Comparison of ENCODE assay signal across 8 cellular contexts in the genomic region with DNA sequence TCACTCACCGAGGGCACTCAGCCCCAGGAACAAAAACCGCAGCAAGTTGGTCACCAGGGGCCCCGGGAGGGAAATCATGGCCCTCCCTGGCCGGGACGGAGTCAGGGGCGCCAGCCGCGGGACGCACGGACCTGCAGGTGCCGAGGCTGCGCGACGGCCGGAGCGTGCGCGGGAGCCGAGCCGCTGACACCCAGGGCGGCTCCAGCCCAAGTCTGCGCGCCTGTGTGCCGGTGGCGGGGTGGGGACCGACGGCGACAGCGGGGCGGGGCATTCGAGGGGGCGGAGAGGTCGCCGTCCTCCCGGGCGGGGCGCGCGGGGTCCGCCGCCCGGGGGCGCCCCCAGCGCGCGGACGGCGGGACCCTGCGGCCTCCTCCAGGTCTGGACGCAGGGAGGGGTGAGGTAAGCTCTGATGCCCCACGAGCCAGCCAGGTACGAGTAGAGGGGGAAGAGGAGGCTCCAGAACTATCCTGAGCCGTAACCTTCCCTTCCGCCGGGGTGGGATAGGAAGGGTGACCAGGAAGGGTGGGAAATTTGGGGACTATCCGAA. TPM values are rescaled to one million over a fixed set of nuclear protein-coding genes. Genes with fewer than 3 reads are reported as not detected.
DNase-seq lines count a peak whose midpoint lies in the region; ATAC-seq, FAIRE-seq and TF ChIP-seq lines count a peak whose summit lies in the region.

A gene with protein sequence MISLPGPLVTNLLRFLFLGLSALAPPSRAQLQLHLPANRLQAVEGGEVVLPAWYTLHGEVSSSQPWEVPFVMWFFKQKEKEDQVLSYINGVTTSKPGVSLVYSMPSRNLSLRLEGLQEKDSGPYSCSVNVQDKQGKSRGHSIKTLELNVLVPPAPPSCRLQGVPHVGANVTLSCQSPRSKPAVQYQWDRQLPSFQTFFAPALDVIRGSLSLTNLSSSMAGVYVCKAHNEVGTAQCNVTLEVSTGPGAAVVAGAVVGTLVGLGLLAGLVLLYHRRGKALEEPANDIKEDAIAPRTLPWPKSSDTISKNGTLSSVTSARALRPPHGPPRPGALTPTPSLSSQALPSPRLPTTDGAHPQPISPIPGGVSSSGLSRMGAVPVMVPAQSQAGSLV (minus strand): TSS at position 214 of the 547 bp plus-strand sequence. CDS start 136 bp downstream, at position 78.

- no peaks in the 10 kb centered on the region for H3K9me3 ChIP-seq in GM12878 (replicated peaks; ENCODE audit: control insufficient read depth, insufficient read depth, low read length)

- no TSS peak for BruUV-seq in GM12878 (replicated peaks; lab: Mats Ljungman, UMichigan)

- TF ChIP-seq POLR2A in GM12878 (IDR thresholded peaks at IDR 0.05; ENCODE audit: low read depth, low read length) = peak; percentile 97

- peak within 1 kb of the TSS; percentile 83 for H3K4me3 ChIP-seq in GM12878

- in situ Hi-C loops in GM12878 (cut with MboI) = loop anchor here (5.0 kb wide), 1 partner anchor 90 kb away; a partner anchor contains a TSS

- WGBS in GM12878 (ENCODE audit: insufficient coverage, insufficient replicate concordance, low lambda C conversion rate, missing lambda C conversion rate) = 1% methylated on average over 18 of the region's 56 CpGs

- no peaks in the 10 kb centered on the region for H4K20me1 ChIP-seq in GM12878 (ENCODE audit: control insufficient read depth, insufficient read depth)

- SMC1A ChIA-PET in GM12878 (lab: Charles Lee; ENCODE audit: uncharacterized antibody, unreplicated experiment) = interaction anchor here (0.6 to 8.8 kb wide), 11 partner anchors 15 to 192 kb away, joined by 3 to 93 read pairs (median 8); a partner anchor contains a TSS

- ATAC-seq in HG03097 (IDR thresholded peaks at IDR 0.05; ENCODE audit: low FRiP score, unreplicated experiment) (peak; percentile 42), GM12878 (peak; percentile 75)

- POLR2A ChIA-PET in GM12878 (lab: Charles Lee) = interaction anchor here (1.0 to 2.3 kb wide), 4 partner anchors 16 to 92 kb away, joined by 3 to 12 read pairs (median 6); no protein-coding TSS in a partner anchor

- peak; percentile 27; the same call in 1 of the 2 replicates for TF ChIP-seq RAD21 in GM12878 (IDR thresholded peaks at IDR 0.05; ENCODE audit: insufficient read depth, low read depth, low read length)

- TF ChIP-seq CTCF in GM12878 (IDR thresholded peaks at IDR 0.05 in 2 of 3, conservative IDR thresholded peaks at IDR 0.05 in 1 of 3; ENCODE audit: control insufficient read depth in 2 of 3, extremely low read depth in 1 of 3, insufficient read depth in 1 of 3, low read depth in 3 of 3, low read length in 3 of 3) = no peak; a peak in 1 of 6 replicates

- RAD21 ChIA-PET in GM12878 (lab: Charles Lee; ENCODE audit: unreplicated experiment) = interaction anchor here (0.7 to 5.8 kb wide), 9 partner anchors 9 to 118 kb away, joined by 3 to 67 read pairs (median 13); a partner anchor contains a TSS

- peak within 1 kb of the TSS; percentile 87 for H3K9ac ChIP-seq in GM12878 (ENCODE audit: control insufficient read depth, insufficient read depth, low read length)

- H3K4me2 ChIP-seq in GM12878 (ENCODE audit: control insufficient read depth, insufficient read depth) = peak within 1 kb of the TSS; percentile 98

- no peak for TF ChIP-seq EP300 in GM12878 (IDR thresholded peaks at IDR 0.05; ENCODE audit: borderline replicate concordance in 1 of 2, control insufficient read depth in 1 of 2, low read depth in 2 of 2, low read length in 2 of 2)

- intact Hi-C loops in GM12878 (cut with micrococcal nuclease; ENCODE audit: unreplicated experiment) = loop anchor here (2.0 kb wide), 1 partner anchor 37 kb away; no protein-coding TSS in a partner anchor

- DNase-seq in SKM-1 treated with dmso at 0.1 percent for 144 hours (lab: John Stamatoyannopoulos, UW; ENCODE audit: unreplicated experiment) = peak; percentile 29
- DNase-seq in SKM-1 (lab: John Stamatoyannopoulos, UW; ENCODE audit: unreplicated experiment) = no peak
- peak; percentile 57 for DNase-seq in SW480 (ENCODE audit: low spot score)
- no peak for DNase-seq in GM12878 (ENCODE audit: low read depth, low spot score)
- peak; percentile 71 for DNase-seq in islet precursor cell
- DNase-seq in stimulated activated CD4-positive, alpha-beta T cell treated with anti-CD3 and anti-CD28 coated beads, Interleukin-1b, Interleukin-23, amount 100 ng/mL, for 48 hours = peak; percentile 51
- DNase-seq in medulla oblongata (ENCODE audit: extremely low spot score) = no peak

- H3K79me2 ChIP-seq in GM12878 (ENCODE audit: control insufficient read depth, insufficient read depth, low read length) = peaks cover 46% of the 10 kb centered on the region

- H3K36me3 ChIP-seq in GM12878 (ENCODE audit: control insufficient read depth in 2 of 2, insufficient read depth in 2 of 2, low read length in 1 of 2) = no peaks in the 10 kb centered on the region; a peak in 1 of 4 replicates

- H3K27ac ChIP-seq in GM12878 (ENCODE audit: control insufficient read depth, insufficient read depth) = peak within 1 kb of the TSS; percentile 82

- FAIRE-seq in GM12878 (lab: Jason Lieb, UNC) = peak; percentile 49

- H3K4me1 ChIP-seq in GM12878 (ENCODE audit: control insufficient read depth, insufficient read depth, low read length) = peaks cover 18% of the 10 kb centered on the region

- no peaks in the 10 kb centered on the region for H3K27me3 ChIP-seq in GM12878 (replicated peaks in 1 of 2; ENCODE audit: control insufficient read depth in 2 of 2, insufficient read depth in 2 of 2, low read length in 1 of 2)

- peak within 1 kb of the TSS; percentile 70 for H2AFZ ChIP-seq in GM12878 (ENCODE audit: control insufficient read depth, low read depth, low read length)

- CTCF ChIA-PET in GM12878 (lab: Yijun Ruan, JAX) = interaction anchor here (0.7 to 16.3 kb wide), 14 partner anchors 12 to 349 kb away, joined by 3 to 272 read pairs (median 9); a partner anchor contains a TSS

TF ChIP-seq in GM12878, 131 proteins besides CTCF, POLR2A, EP300 and RAD21 (continues in another document):
- TF ChIP-seq WRNIP1 (IDR thresholded peaks at IDR 0.05; ENCODE audit: borderline replicate concordance, low read depth, low read length) (no peak), CHD2 (IDR thresholded peaks at IDR 0.05; ENCODE audit: borderline replicate concordance, low read depth, low read length) (no peak), HDGF (IDR thresholded peaks at IDR 0.05) (no peak), POU2F2 (IDR thresholded peaks at IDR 0.05; ENCODE audit: borderline replicate concordance, low read depth, low read length) (peak; percentile 62; the same call in 1 of the 3 replicates), ZNF24 (IDR thresholded peaks at IDR 0.05) (no peak), NBN (IDR thresholded peaks at IDR 0.05) (no peak), YY1 (IDR thresholded peaks at IDR 0.05; ENCODE audit: low read depth, low read length) (peak; percentile 38; the same call in 1 of the 2 replicates), HDAC2 (IDR thresholded peaks at IDR 0.05) (no peak), SMC3 (IDR thresholded peaks at IDR 0.05; ENCODE audit: borderline replicate concordance, low read length) (no peak; the same call in 1 of the 2 replicates), SUPT20H (IDR thresholded peaks at IDR 0.05; ENCODE audit: borderline replicate concordance, control insufficient read depth, low read depth, low read length) (no peak), NR2C1 (IDR thresholded peaks at IDR 0.05) (0 out of 2 replicates have a peak, but pooled peaks have one; percentile 23), IKZF2 (IDR thresholded peaks at IDR 0.05) (no peak), PAX5 (IDR thresholded peaks at IDR 0.05; ENCODE audit: borderline replicate concordance, low read depth, low read length) (no peak), STAT3 (IDR thresholded peaks at IDR 0.05; ENCODE audit: low read depth, low read length) (no peak), GATAD2B (conservative IDR thresholded peaks at IDR 0.05; ENCODE audit: low read depth) (no peak), NFYA (IDR thresholded peaks at IDR 0.05; ENCODE audit: borderline replicate concordance, low read depth, low read length) (no peak), IRF4 (IDR thresholded peaks at IDR 0.05; ENCODE audit: low read depth, low read length) (no peak), NRF1 (conservative IDR thresholded peaks at IDR 0.05; ENCODE audit: low read depth, low read length) (0 out of 2 replicates have a peak, but pooled peaks have one; percentile 16), SREBF2 (IDR thresholded peaks at IDR 0.05; ENCODE audit: low read length) (no peak)
- TF ChIP-seq, protein P1, sequence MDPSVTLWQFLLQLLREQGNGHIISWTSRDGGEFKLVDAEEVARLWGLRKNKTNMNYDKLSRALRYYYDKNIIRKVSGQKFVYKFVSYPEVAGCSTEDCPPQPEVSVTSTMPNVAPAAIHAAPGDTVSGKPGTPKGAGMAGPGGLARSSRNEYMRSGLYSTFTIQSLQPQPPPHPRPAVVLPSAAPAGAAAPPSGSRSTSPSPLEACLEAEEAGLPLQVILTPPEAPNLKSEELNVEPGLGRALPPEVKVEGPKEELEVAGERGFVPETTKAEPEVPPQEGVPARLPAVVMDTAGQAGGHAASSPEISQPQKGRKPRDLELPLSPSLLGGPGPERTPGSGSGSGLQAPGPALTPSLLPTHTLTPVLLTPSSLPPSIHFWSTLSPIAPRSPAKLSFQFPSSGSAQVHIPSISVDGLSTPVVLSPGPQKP (IDR thresholded peaks at IDR 0.05; ENCODE audit: low read depth, low read length) = no peak

RNA-seq across cellular contexts. Expression of the gene that starts here (rescaled TPM):
- total RNA-seq in GM12878 (2013; cell fraction: nucleolus; rRNA removed) = 17.0 and 18.6 TPM in 2 replicates
- total RNA-seq in GM12878 (2014; rRNA removed) (16.3 and 20.6 TPM in 2 replicates), GM12878 (2014; rRNA removed; fragmentation: Illumina TruSeq; extraction: Trizol) (9.2 and 9.4 TPM in 2 replicates), GM12878 (2021) (26.1 and 26.9 TPM in 2 replicates)
- 7.7 TPM for polyA plus RNA-seq in GM12878 (2011; ENCODE audit: low read depth)
- polyA plus RNA-seq in GM12878 (2011; rRNA removed) (5.7 and 15.3 TPM in 2 replicates), GM12878 (2014; fragmentation: Illumina TruSeq; extraction: Trizol) (14.4 and 18.4 TPM in 2 replicates), GM12878 (2014; fragmentation: Nextera tagmentation; extraction: Ambion mirVana) (1 to 10 TPM; 2.7 to 6.9 TPM), GM12878 (2014; rRNA removed) (22.3 and 24.6 TPM in 2 replicates), GM12878 (2016; fragmentation: Nextera tagmentation; extraction: Ambion mirVana) (10 to 100 TPM; 34.2 to 43.6 TPM)
- polyA plus RNA-seq in GM12878 (2011; cell fraction: cytosol; rRNA removed) = 12.8 and 13.5 TPM in 2 replicates
- polyA plus RNA-seq in GM12878 (2011; cell fraction: nucleus; rRNA removed) = 32.4 and 38.8 TPM in 2 replicates
- polyA plus RNA-seq in GM12878 (2012) = 17.7 and 20.4 TPM in 2 replicates
- 6.6 and 9.7 TPM in 2 replicates for polyA minus RNA-seq in GM12878 (2011; rRNA and poly(A)+ RNA removed)
- 2.5 and 2.9 TPM in 2 replicates for polyA minus RNA-seq in GM12878 (2011; cell fraction: cytosol; rRNA and poly(A)+ RNA removed)
- polyA minus RNA-seq in GM12878 (2011; cell fraction: nucleus; rRNA and poly(A)+ RNA removed) = 7.5 and 9.0 TPM in 2 replicates

Comparison
In these comparisons a context has a peak if more than half of its experiments do, and no peak if none do; other contexts are left out.
1. DNase-seq: peak in SKM-1 treated with dmso at 0.1 percent for 144 hours (single experiment), SW480 (single experiment), islet precursor cell (single experiment) and stimulated activated CD4-positive, alpha-beta T cell treated with anti-CD3 and anti-CD28 coated beads, Interleukin-1b, Interleukin-23, amount 100 ng/mL, for 48 hours (single experiment); none in SKM-1 (single experiment), GM12878 (single experiment) and medulla oblongata (single experiment).